ENCODE assay signal across 23 cellular contexts in genomic region chr11:115982666-115983065, GRCh38.
DNase-seq lines count a peak whose midpoint lies in the region; ATAC-seq, FAIRE-seq and TF ChIP-seq lines count a peak whose summit lies in the region.
"Had no signal": no experiment of that assay in that cellular context is flagged by ENCODE, and none has a peak within 500 bp of the region (broad histone marks: within the 10 kb centered on the region; RNA-seq: fewer than 3 reads in every experiment).

No MANE protein-coding gene starts in this region.

- no peak overlapping the region for H2AFZ ChIP-seq in H1 (ENCODE audit: low read length)
- H2AFZ ChIP-seq: GM23338 had no signal

- TF ChIP-seq EP300 in H1 (IDR thresholded peaks at IDR 0.05; ENCODE audit: borderline replicate concordance in 1 of 2, low read depth in 2 of 2, low read length in 2 of 2) (no peak), gastroesophageal sphincter (IDR thresholded peaks at IDR 0.05) (no peak)

- no peak overlapping the region for H2BK20ac ChIP-seq in H1 (ENCODE audit: low read length)

- H3K23ac ChIP-seq in H1 (ENCODE audit: insufficient read length) (no peak overlapping the region), mesendoderm (ENCODE audit: low read length) (no peak overlapping the region)

- peaks cover 27% of the 10 kb centered on the region for H3K4me1 Mint-ChIP-seq in neural crest cell
- H3K4me1 Mint-ChIP-seq in stimulated activated effector memory CD8-positive, alpha-beta T cell treated with anti-CD3 and anti-CD28 coated beads, Interleukin-12 subunit alpha, Interleukin-12 subunit beta, amount 100 ng/mL, for 72 hours: no peaks in the 10 kb centered on the region
- H3K4me1 Mint-ChIP-seq: B cell; CD4-positive, CD25-positive, alpha-beta regulatory T cell had no signal

- no peak for DNase-seq in H1 (ENCODE audit: low read depth in 1 of 2, low spot score in 2 of 2)
- no peak for DNase-seq in mesendoderm
- DNase-seq in neural crest cell (ENCODE audit: low read depth, low spot score): no peak
- DNase-seq in stimulated activated effector memory CD8-positive, alpha-beta T cell treated with anti-CD3 and anti-CD28 coated beads, Interleukin-12 subunit alpha, Interleukin-12 subunit beta, amount 100 ng/mL, for 72 hours (ENCODE audit: low spot score in 2 of 2): no peak
- DNase-seq in NCI-H146 (lab: John Stamatoyannopoulos, UW): no peak
- no peak for DNase-seq in dedifferentiated amniotic fluid mesenchymal stem cell (ENCODE audit: extremely low spot score)
- DNase-seq: CD4-positive, CD25-positive, alpha-beta regulatory T cell; CD8-positive, alpha-beta T cell; DMS 273 treated with DMSO at 0.1 percent for 48 hours; DMS79; EL; GDM1; HFFc6 had no signal

- H2BK12ac ChIP-seq in H1 (ENCODE audit: low read depth, low read length): no peak overlapping the region

- no peaks in the 10 kb centered on the region for H4K20me1 ChIP-seq in H1 (replicated peaks in 1 of 2; ENCODE audit: control insufficient read depth in 1 of 2, insufficient read depth in 2 of 2, low read length in 2 of 2)
- H4K20me1 ChIP-seq: BLaER1 had no signal

- H3K27ac ChIP-seq in H1 (ENCODE audit: low read depth, low read length) (no peak overlapping the region), mesendoderm (ENCODE audit: low read depth, low read length) (no peak overlapping the region), gastroesophageal sphincter (no peak overlapping the region)
- H3K27ac ChIP-seq: BLaER1, C4-2B had no signal

- no peak overlapping the region for H3K4me3 ChIP-seq in H1 (ENCODE audit: extremely low read depth in 1 of 4, insufficient read depth in 2 of 4, low read depth in 3 of 4, low read length in 4 of 4)
- H3K4me3 ChIP-seq in mesendoderm (ENCODE audit: low read length): no peak overlapping the region
- H3K4me3 ChIP-seq in gastroesophageal sphincter: no peak overlapping the region
- H3K4me3 ChIP-seq: BLaER1, GM12878, GM23338, HAP-1 had no signal

- H3K4me2 ChIP-seq in H1 (ENCODE audit: insufficient read depth in 1 of 2, low read depth in 2 of 2, low read length in 2 of 2) (no peak overlapping the region), mesendoderm (ENCODE audit: low read length) (no peak overlapping the region)
- H3K4me2 ChIP-seq: BLaER1, GM23338 had no signal

- no peaks in the 10 kb centered on the region for H3K23me2 ChIP-seq in H1 (ENCODE audit: low read depth, low read length)

- H3K4me1 ChIP-seq in H1 (replicated peaks in 1 of 4; ENCODE audit: control insufficient read depth in 3 of 4, insufficient read depth in 4 of 4, low read length in 3 of 4): no peaks in the 10 kb centered on the region
- H3K4me1 ChIP-seq in mesendoderm (ENCODE audit: control insufficient read depth, low read depth, low read length): peaks cover 2% of the 10 kb centered on the region
- H3K4me1 ChIP-seq in gastroesophageal sphincter: peaks cover 0 to 15% (median 0%) of the 10 kb centered on the region in 3 donors
- H3K4me1 ChIP-seq: BLaER1, HAP-1 had no signal

- H2BK120ac ChIP-seq in H1 (replicated peaks; ENCODE audit: low read depth, low read length): no peak overlapping the region
- H2BK120ac ChIP-seq in mesendoderm (ENCODE audit: low read depth, low read length): no peak overlapping the region

- peak overlapping the region; percentile 37 for H3K27ac Mint-ChIP-seq in neural crest cell (ENCODE audit: unreplicated experiment)
- no peak overlapping the region for H3K27ac Mint-ChIP-seq in stimulated activated effector memory CD8-positive, alpha-beta T cell treated with anti-CD3 and anti-CD28 coated beads, Interleukin-12 subunit alpha, Interleukin-12 subunit beta, amount 100 ng/mL, for 72 hours
- H3K27ac Mint-ChIP-seq: B cell; CD4-positive, CD25-positive, alpha-beta regulatory T cell; CD8-positive, alpha-beta T cell; GM23338; HFFc6 had no signal

- H3K9me3 ChIP-seq in H1 (ENCODE audit: insufficient read depth in 2 of 2, low read depth in 1 of 2, low read length in 1 of 2): no peaks in the 10 kb centered on the region
- H3K9me3 ChIP-seq in gastroesophageal sphincter: no peaks in the 10 kb centered on the region
- H3K9me3 ChIP-seq: BLaER1, HAP-1 had no signal

- no peaks in the 10 kb centered on the region for H3K36me3 Mint-ChIP-seq in neural crest cell (ENCODE audit: low read depth)
- H3K36me3 Mint-ChIP-seq in stimulated activated effector memory CD8-positive, alpha-beta T cell treated with anti-CD3 and anti-CD28 coated beads, Interleukin-12 subunit alpha, Interleukin-12 subunit beta, amount 100 ng/mL, for 72 hours: no peaks in the 10 kb centered on the region
- H3K36me3 Mint-ChIP-seq: CD4-positive, CD25-positive, alpha-beta regulatory T cell; CD8-positive, alpha-beta T cell had no signal

- TF ChIP-seq POLR2A in H1 (IDR thresholded peaks at IDR 0.05; ENCODE audit: control extremely low read depth in 1 of 2, low read depth in 2 of 2, low read length in 2 of 2) (no peak), gastroesophageal sphincter (IDR thresholded peaks at IDR 0.05) (no peak)

- H4K8ac ChIP-seq in H1 (ENCODE audit: extremely low read depth, insufficient read depth, low read length) (peak overlapping the region; percentile 5; the same call in 1 of the 2 replicates), mesendoderm (ENCODE audit: low read depth, low read length) (no peak overlapping the region)

- H3K27me3 Mint-ChIP-seq in neural crest cell (ENCODE audit: low read depth): no peaks in the 10 kb centered on the region
- H3K27me3 Mint-ChIP-seq: B cell; CD4-positive, CD25-positive, alpha-beta regulatory T cell had no signal

- H3K27me3 ChIP-seq in H1 (replicated peaks in 1 of 4; ENCODE audit: control insufficient read depth in 3 of 4, extremely low read depth in 1 of 4, insufficient read depth in 3 of 4, low read length in 3 of 4): peaks cover 0 to 9% (median 4%) of the 10 kb centered on the region in 4 experiments; a peak in 3 of 7 replicates
- H3K27me3 ChIP-seq in mesendoderm (ENCODE audit: insufficient read depth, low read length, poor library complexity): no peaks in the 10 kb centered on the region
- H3K27me3 ChIP-seq in gastroesophageal sphincter: no peaks in the 10 kb centered on the region
- H3K27me3 ChIP-seq: BLaER1 had no signal

- CTCF ChIA-PET in H1 (lab: Charles Lee; ENCODE audit: partially characterized antibody): interaction anchor here (0.9 to 3.5 kb wide), 5 partner anchors 7 to 162 kb away, joined by 3 to 18 read pairs (median 3); no protein-coding TSS in a partner anchor

- H2AK5ac ChIP-seq in H1 (ENCODE audit: low read depth, low read length) (no peak overlapping the region), mesendoderm (ENCODE audit: low read length) (no peak overlapping the region)

- H3K9me3 Mint-ChIP-seq in neural crest cell: no peaks in the 10 kb centered on the region
- H3K9me3 Mint-ChIP-seq in stimulated activated effector memory CD8-positive, alpha-beta T cell treated with anti-CD3 and anti-CD28 coated beads, Interleukin-12 subunit alpha, Interleukin-12 subunit beta, amount 100 ng/mL, for 72 hours: peaks cover 2% of the 10 kb centered on the region
- H3K9me3 Mint-ChIP-seq: CD8-positive, alpha-beta T cell; GM23338 had no signal

- no peak overlapping the region for H2BK5ac ChIP-seq in H1 (ENCODE audit: low read depth, low read length)
- no peak overlapping the region for H2BK5ac ChIP-seq in mesendoderm (ENCODE audit: low read length)

- POLR2A ChIA-PET in H1 (lab: Charles Lee; ENCODE audit: partially characterized antibody): no interaction called here

- no peak for TF ChIP-seq RAD21 in H1 (IDR thresholded peaks at IDR 0.05 in 1 of 2, conservative IDR thresholded peaks at IDR 0.05 in 1 of 2; ENCODE audit: low read depth in 2 of 2, low read length in 2 of 2)

- 98% methylated on average over 3 of the region's 4 CpGs; no CpG with 5 or more reads in 1 of the 2 experiments for WGBS in H1 (ENCODE audit: extremely low coverage in 1 of 2, insufficient coverage in 1 of 2, insufficient read length in 1 of 2, insufficient replicate concordance in 2 of 2, low coverage in 1 of 2, low lambda C conversion rate in 2 of 2, missing lambda C conversion rate in 1 of 2), 2 experiments
- WGBS in mesendoderm (ENCODE audit: extremely low coverage, insufficient coverage, low lambda C conversion rate): no CpG with 5 or more reads among the region's 4 CpGs
- WGBS in gastroesophageal sphincter (ENCODE audit: low coverage in 1 of 2), 2 donors: 68% methylated on average over 3 of the region's 4 CpGs; no CpG with 5 or more reads in 1 of the 2 donors

- no peak for FAIRE-seq in H1 (lab: Jason Lieb, UNC)
- FAIRE-seq: D721Med, GM12878, H54 had no signal

- peak; percentile 5 for ATAC-seq in stimulated activated effector memory CD8-positive, alpha-beta T cell treated with anti-CD3 and anti-CD28 coated beads, Interleukin-12 subunit alpha, Interleukin-12 subunit beta, amount 100 ng/mL, for 72 hours
- ATAC-seq in HG02970 (IDR thresholded peaks at IDR 0.05; ENCODE audit: low FRiP score, unreplicated experiment) (no peak), gastroesophageal sphincter (no peak)
- ATAC-seq: CD8-positive, alpha-beta T cell; GM12878; GM23338 had no signal

- no peak overlapping the region for H4K91ac ChIP-seq in H1 (replicated peaks; ENCODE audit: insufficient read length, low read length)

- H3K9ac ChIP-seq in H1 (replicated peaks in 1 of 4; ENCODE audit: extremely low read depth in 1 of 4, low read depth in 3 of 4, low read length in 3 of 4): no peak overlapping the region
- no peak overlapping the region for H3K9ac ChIP-seq in mesendoderm (ENCODE audit: low read length)
- H3K9ac ChIP-seq: BLaER1 had no signal

- H3K18ac ChIP-seq in H1 (ENCODE audit: extremely low read depth, low read length) (no peak overlapping the region), mesendoderm (ENCODE audit: low read length) (no peak overlapping the region)

- H3K56ac ChIP-seq in H1 (replicated peaks; ENCODE audit: insufficient read length, low read depth, low read length) (no peak overlapping the region), mesendoderm (ENCODE audit: low read length) (peak overlapping the region; percentile 10)

- no peak overlapping the region for H4K5ac ChIP-seq in H1 (ENCODE audit: insufficient read length, low read depth, low read length)
- H4K5ac ChIP-seq in mesendoderm (ENCODE audit: low read length): no peak overlapping the region

- H2BK15ac ChIP-seq in H1 (ENCODE audit: low read length) (no peak overlapping the region), mesendoderm (replicated peaks; ENCODE audit: low read depth) (no peak overlapping the region)

- no peak overlapping the region for H3K4ac ChIP-seq in H1 (replicated peaks; ENCODE audit: insufficient read length, low read depth, low read length)
- H3K4ac ChIP-seq in mesendoderm (ENCODE audit: low read depth, low read length): no peak overlapping the region

- no peaks in the 10 kb centered on the region for H3K79me1 ChIP-seq in H1 (ENCODE audit: low read depth, low read length)
- H3K79me1 ChIP-seq in mesendoderm (ENCODE audit: low read length): no peaks in the 10 kb centered on the region

- H3K14ac ChIP-seq in H1 (ENCODE audit: insufficient read length): no peak overlapping the region

- H3K79me2 ChIP-seq in H1 (ENCODE audit: control insufficient read depth in 1 of 2, insufficient read depth in 2 of 2, low read length in 2 of 2) (no peaks in the 10 kb centered on the region), mesendoderm (ENCODE audit: control insufficient read depth, insufficient read depth, low read length) (no peaks in the 10 kb centered on the region)

- no peaks in the 10 kb centered on the region for H3K36me3 ChIP-seq in H1 (ENCODE audit: control insufficient read depth in 2 of 4, insufficient read depth in 4 of 4, low read length in 3 of 4)
- H3K36me3 ChIP-seq in mesendoderm (ENCODE audit: control insufficient read depth, insufficient read depth, low read length): no peaks in the 10 kb centered on the region
- H3K36me3 ChIP-seq in gastroesophageal sphincter: no peaks in the 10 kb centered on the region
- H3K36me3 ChIP-seq: BLaER1, HAP-1 had no signal

- TF ChIP-seq CTCF in H1 (IDR thresholded peaks at IDR 0.05; ENCODE audit: control extremely low read depth in 1 of 3, insufficient read depth in 1 of 3, low read depth in 1 of 3, low read length in 3 of 3) (no peak), neural crest cell (conservative IDR thresholded peaks at IDR 0.05) (no peak), gastroesophageal sphincter (IDR thresholded peaks at IDR 0.05) (no peak)

- H3K4me3 Mint-ChIP-seq in neural crest cell: peak overlapping the region; percentile 13
- no peak overlapping the region for H3K4me3 Mint-ChIP-seq in stimulated activated effector memory CD8-positive, alpha-beta T cell treated with anti-CD3 and anti-CD28 coated beads, Interleukin-12 subunit alpha, Interleukin-12 subunit beta, amount 100 ng/mL, for 72 hours
- H3K4me3 Mint-ChIP-seq: B cell; CD4-positive, CD25-positive, alpha-beta regulatory T cell; CD8-positive, alpha-beta T cell; GM23338; HFFc6 had no signal
